In genomic region chr12:14621821-14622220, GRCh38 we compare ENCODE assay signal across 12 cellular contexts. TPM values are rescaled to one million over a fixed set of nuclear protein-coding genes. Genes with fewer than 3 reads are reported as not detected.
DNase-seq lines count a peak whose midpoint lies in the region; ATAC-seq and TF ChIP-seq lines count a peak whose summit lies in the region.
"Had no signal": no experiment of that assay in that cellular context is flagged by ENCODE, and none has a peak within 500 bp of the region (broad histone marks: within the 10 kb centered on the region; RNA-seq: fewer than 3 reads in every experiment).

No MANE protein-coding gene starts in this region.

- no peak overlapping the region for H3K4me3 ChIP-seq in Peyer's patch
- H3K4me3 ChIP-seq: suprapubic skin had no signal

- no peak for TF ChIP-seq POLR2A in Peyer's patch (IDR thresholded peaks at IDR 0.05)

- no peak overlapping the region for H3K27ac ChIP-seq in Peyer's patch
- H3K27ac ChIP-seq: foreskin keratinocyte, suprapubic skin had no signal

- no peaks in the 10 kb centered on the region for H3K27me3 ChIP-seq in Peyer's patch
- H3K27me3 ChIP-seq: suprapubic skin had no signal

- no peak for TF ChIP-seq CTCF in Peyer's patch (IDR thresholded peaks at IDR 0.05)

- peaks cover 21 to 24% (median 24%) of the 10 kb centered on the region in 3 donors for H3K4me1 Mint-ChIP-seq in naive B cell

- H3K27me3 Mint-ChIP-seq in naive B cell, result no peaks in the 10 kb centered on the region

- H3K4me3 Mint-ChIP-seq in naive B cell, result peak overlapping the region in 5 of 8 donors; percentile 8 to 61 (median 30)
- H3K4me3 Mint-ChIP-seq: mesothelial cell of epicardium had no signal

- peaks cover 0 to 4% (median 2%) of the 10 kb centered on the region in 7 donors for H3K9me3 Mint-ChIP-seq in naive B cell

- ATAC-seq in GM18909 (IDR thresholded peaks at IDR 0.05; ENCODE audit: poor library complexity, unreplicated experiment), result peak; percentile 72
- peak; percentile 60 for ATAC-seq in HG02588 (IDR thresholded peaks at IDR 0.05; ENCODE audit: unreplicated experiment)
- peak; percentile 79 for ATAC-seq in HG03457 (IDR thresholded peaks at IDR 0.05; ENCODE audit: unreplicated experiment)
- peak; percentile 95 for ATAC-seq in naive B cell (ENCODE audit: low read depth in 2 of 2)
- ATAC-seq: foreskin keratinocyte had no signal

- H3K27ac Mint-ChIP-seq in naive B cell, result peak overlapping the region; percentile 16 to 94 (median 58)
- H3K27ac Mint-ChIP-seq: mesothelial cell of epicardium had no signal

- peaks cover 0 to 54% (median 0%) of the 10 kb centered on the region in 3 donors for H3K36me3 ChIP-seq in Peyer's patch
- H3K36me3 ChIP-seq: suprapubic skin had no signal

- peak; percentile 68 for DNase-seq in naive B cell
- DNase-seq in NCI-H1092 (lab: John Stamatoyannopoulos, UW), result no peak
- no peak for DNase-seq in nucleus accumbens (lab: John Stamatoyannopoulos, UW)
- DNase-seq in pons (ENCODE audit: low spot score), result no peak
- no peak for DNase-seq in Peyer's patch
- DNase-seq: foreskin keratinocyte; stimulated activated CD4-positive, alpha-beta T cell treated with anti-CD3 and anti-CD28 coated beads, Interleukin-12 subunit alpha, Interleukin-12 subunit beta, amount 100 ng/mL, for 4 hours had no signal

- H3K9me3 ChIP-seq in Peyer's patch, result no peaks in the 10 kb centered on the region
- H3K9me3 ChIP-seq: suprapubic skin had no signal

- H3K4me1 ChIP-seq in Peyer's patch, result peaks cover 0 to 4% (median 0%) of the 10 kb centered on the region in 4 donors
- H3K4me1 ChIP-seq: foreskin keratinocyte had no signal

- no peaks in the 10 kb centered on the region for H3K36me3 Mint-ChIP-seq in naive B cell

RNA-seq across cellular contexts. Expression of gene PLBD1, which starts 54.1 kb away (rescaled TPM):
- 1 to 10 TPM in 3 of 6 donors, under 1 TPM in 3; 0.39 to 5.3 (median 1.6) TPM for polyA plus RNA-seq in naive B cell (ENCODE audit: low read depth in 6 of 6)
- 10 to 100 TPM in 3 of 4 donors, 1 to 10 TPM in 1; 9.9 to 33.6 (median 20.5) TPM for total RNA-seq in Peyer's patch
